8 cellular contexts compared by ENCODE assay signal in the genomic region with DNA sequence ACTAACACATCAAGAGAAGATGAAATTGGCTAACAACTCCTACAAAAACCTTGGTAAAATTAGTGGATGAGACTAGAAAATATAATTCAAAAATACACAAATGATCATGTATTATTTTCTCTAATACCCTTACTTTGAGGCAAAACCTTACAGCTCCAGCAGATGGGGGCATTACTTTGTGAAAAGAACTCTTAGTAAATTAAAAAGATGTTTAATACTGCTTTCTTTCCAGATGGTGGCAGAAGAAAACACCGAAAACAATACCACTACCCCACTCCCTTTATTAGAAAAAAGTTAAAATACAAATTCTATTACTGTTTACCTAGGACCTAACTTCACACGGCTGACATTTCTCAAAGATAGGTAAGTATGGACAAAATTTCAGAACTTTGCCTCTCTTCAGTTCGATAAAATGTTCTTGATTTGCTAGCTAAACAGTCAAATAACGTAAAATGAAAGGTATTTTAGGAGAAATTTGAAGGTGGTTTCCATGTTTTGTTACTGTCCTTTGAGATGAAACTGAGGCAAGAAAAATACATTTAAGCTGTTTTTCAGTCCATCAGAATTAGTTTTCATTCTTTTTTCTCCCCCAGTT. TPM values are rescaled to one million over a fixed set of nuclear protein-coding genes. Genes with fewer than 3 reads are reported as not detected.
DNase-seq lines count a peak whose midpoint lies in the region; ATAC-seq and TF ChIP-seq lines count a peak whose summit lies in the region.

No MANE protein-coding gene starts in this region.

- H3K4me1 Mint-ChIP-seq in nephron, result no peaks in the 10 kb centered on the region

- H3K9ac ChIP-seq in endocrine pancreas (ENCODE audit: control insufficient read depth, insufficient read depth, low read length), result no peak overlapping the region

- H3K27me3 ChIP-seq in endocrine pancreas (ENCODE audit: control insufficient read depth, insufficient read depth, low read length), result no peaks in the 10 kb centered on the region

- H3K27me3 Mint-ChIP-seq in nephron (ENCODE audit: low read depth), result no peaks in the 10 kb centered on the region

- no peaks in the 10 kb centered on the region for H3K9me3 ChIP-seq in endocrine pancreas (ENCODE audit: control insufficient read depth, low read length)

- DNase-seq in activated CD4-positive, alpha-beta T cell treated with anti-CD3 and anti-CD28 coated beads for 4 hours, result peak; percentile 15 to 48
- DNase-seq in activated CD4-positive, alpha-beta T cell treated with anti-CD3 and anti-CD28 coated beads for 1 hour, result no peak
- DNase-seq in RPMI7951 (ENCODE audit: low read depth), result peak; percentile 52
- no peak for DNase-seq in activated effector memory CD4-positive, alpha-beta T cell treated with Interleukin-2 at 50 U/mL for 16 hours

- TF ChIP-seq CTCF in nephron (IDR thresholded peaks at IDR 0.05; ENCODE audit: unreplicated experiment in 3 of 3), result peak; percentile 73 to 82 (median 74)

- peak overlapping the region; percentile 15 to 33 (median 23) for H3K27ac Mint-ChIP-seq in nephron

- H3K9me3 Mint-ChIP-seq in nephron, result peaks cover 3% of the 10 kb centered on the region

- peak overlapping the region; percentile 11 for H3K4me3 ChIP-seq in endocrine pancreas (ENCODE audit: control insufficient read depth, insufficient read depth, low read length)

- no peak overlapping the region for H3K4me3 Mint-ChIP-seq in nephron

- H3K4me1 ChIP-seq in endocrine pancreas (ENCODE audit: control insufficient read depth, insufficient read depth, low read length), result peaks cover 12% of the 10 kb centered on the region

- peaks cover 13% of the 10 kb centered on the region for H3K36me3 Mint-ChIP-seq in nephron (ENCODE audit: low read depth)

- no peaks in the 10 kb centered on the region for H3K36me3 ChIP-seq in endocrine pancreas (ENCODE audit: control insufficient read depth, insufficient read depth, low read length)

- ATAC-seq in GM19463 (IDR thresholded peaks at IDR 0.05; ENCODE audit: unreplicated experiment) (peak; percentile 84), HG03571 (IDR thresholded peaks at IDR 0.05; ENCODE audit: unreplicated experiment) (peak; percentile 66)

RNA-seq across cellular contexts. Expression of gene ORC4, which starts 30.6 kb away (rescaled TPM):
- 40.6 and 47.9 TPM in 2 replicates for total RNA-seq in RPMI7951 (2014; rRNA removed; shearing (Covaris generic))

RNA-seq across cellular contexts. Expression of gene MBD5, which starts 31.0 kb away (rescaled TPM):
- total RNA-seq in RPMI7951 (2014; rRNA removed; shearing (Covaris generic)), result 9.6 and 11.9 TPM in 2 replicates

Comparison
In these comparisons a context has a peak if more than half of its experiments do, and no peak if none do; other contexts are left out.
1. DNase-seq: peak in activated CD4-positive, alpha-beta T cell treated with anti-CD3 and anti-CD28 coated beads for 4 hours (2 of 2) and RPMI7951 (single experiment); none in activated CD4-positive, alpha-beta T cell treated with anti-CD3 and anti-CD28 coated beads for 1 hour (single experiment) and activated effector memory CD4-positive, alpha-beta T cell treated with Interleukin-2 at 50 U/mL for 16 hours (single experiment).